Comparison of ENCODE assay signal across 8 cellular contexts in the genomic region with DNA sequence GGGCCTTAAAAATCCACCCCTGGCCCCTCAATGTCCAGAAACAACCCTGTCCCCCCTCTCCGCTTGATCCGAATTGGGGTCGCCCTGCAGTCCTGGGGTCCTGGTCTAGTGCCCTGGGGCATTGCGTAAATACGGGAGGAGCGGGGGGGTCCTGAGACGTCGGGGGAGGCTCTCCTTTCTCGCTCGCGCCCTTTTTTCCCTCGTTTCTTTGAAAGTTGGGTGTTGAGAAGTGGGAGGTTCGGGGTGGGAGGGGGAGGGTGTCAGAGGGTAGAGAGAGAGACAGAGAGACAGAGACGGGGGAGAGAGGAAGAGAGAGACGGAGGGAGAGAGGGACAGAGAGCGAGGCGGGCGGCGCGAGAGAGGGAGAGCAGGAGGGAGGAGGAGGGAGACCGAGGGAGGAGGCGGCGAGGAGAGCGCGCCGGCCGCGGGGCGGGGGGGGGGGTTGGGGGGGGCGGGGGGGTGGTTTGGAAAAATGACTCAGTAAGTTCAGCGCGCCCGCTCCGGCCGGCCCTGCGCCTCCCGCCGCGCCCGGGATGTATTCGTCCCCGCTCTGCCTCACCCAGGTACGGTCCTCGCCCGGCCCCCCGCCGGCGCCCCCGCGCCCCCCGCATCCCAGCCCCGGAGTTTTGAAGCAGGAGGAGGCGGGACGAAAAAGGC. TPM values are rescaled to one million over a fixed set of nuclear protein-coding genes. Genes with fewer than 3 reads are reported as not detected.
DNase-seq lines count a peak whose midpoint lies in the region; ATAC-seq and TF ChIP-seq lines count a peak whose summit lies in the region.

TSS of gene NFIC (plus strand) at position 480 of the 657 bp plus-strand sequence. CDS start at position 534, 54 bp downstream.

- peaks cover 27% of the 10 kb centered on the region for H3F3A ChIP-seq in GM23248 (ENCODE audit: insufficient read depth)

- peak; percentile 70 for DNase-seq in AG09319 (ENCODE audit: extremely low read depth, low read depth)
- peak; percentile 92 for DNase-seq in GM23248
- DNase-seq in Peyer's patch: peak; percentile 25 to 76 (median 72)
- DNase-seq in adipocyte (ENCODE audit: low read depth): peak; percentile 87
- peak; percentile 87 for DNase-seq in cardiac septum (ENCODE audit: low spot score)
- DNase-seq in osteocyte (ENCODE audit: extremely low spot score, unreplicated experiment): peak; percentile 87
- DNase-seq in NCI-H1092 (lab: John Stamatoyannopoulos, UW): no peak

- H3K27ac ChIP-seq in GM23248 (peak within 1 kb of the TSS; percentile 82), Peyer's patch (peak within 1 kb of the TSS; percentile 84 to 96 (median 94))

- no peak for ATAC-seq in HG02981 (IDR thresholded peaks at IDR 0.05; ENCODE audit: unreplicated experiment)

- peaks cover 91% of the 10 kb centered on the region for H3K79me2 ChIP-seq in GM23248 (ENCODE audit: insufficient read depth)

- 0 to 1% methylated on average over 4 to 46 of the region's 54 CpGs for WGBS in GM23248 (ENCODE audit: low coverage in 1 of 2, low lambda C conversion rate in 2 of 2, missing lambda C conversion rate in 2 of 2), 2 experiments

- no peaks in the 10 kb centered on the region for H4K20me1 ChIP-seq in GM23248 (ENCODE audit: insufficient read depth)

- H3K9me2 ChIP-seq in GM23248 (ENCODE audit: insufficient read depth): no peaks in the 10 kb centered on the region

- peak within 1 kb of the TSS; percentile 91 for H3K4me3 ChIP-seq in GM23248
- peak within 1 kb of the TSS; percentile 58 to 92 (median 69) for H3K4me3 ChIP-seq in Peyer's patch
- H3K4me3 ChIP-seq in adipocyte (ENCODE audit: low read length): peak within 1 kb of the TSS; percentile 93

- peaks cover 25% of the 10 kb centered on the region for H3K4me1 ChIP-seq in GM23248 (ENCODE audit: insufficient read depth)
- H3K4me1 ChIP-seq in Peyer's patch: peaks cover 0 to 54% (median 14%) of the 10 kb centered on the region in 4 donors
- peaks cover 52% of the 10 kb centered on the region for H3K4me1 ChIP-seq in adipocyte (ENCODE audit: control insufficient read depth, insufficient read depth, low read length)

- peak within 1 kb of the TSS; percentile 77 for H2AFZ ChIP-seq in GM23248

- H3K4me2 ChIP-seq in GM23248 (ENCODE audit: unreplicated experiment): peak within 1 kb of the TSS; percentile 99

- H3K36me3 ChIP-seq in GM23248 (ENCODE audit: low read depth): no peaks in the 10 kb centered on the region
- no peaks in the 10 kb centered on the region for H3K36me3 ChIP-seq in Peyer's patch
- no peaks in the 10 kb centered on the region for H3K36me3 ChIP-seq in adipocyte (ENCODE audit: control insufficient read depth, insufficient read depth, low read length, severe bottlenecking)

- no peaks in the 10 kb centered on the region for H3K27me3 Mint-ChIP-seq in osteocyte (ENCODE audit: unreplicated experiment)

- TF ChIP-seq CTCF in AG09319 (IDR thresholded peaks at IDR 0.05; ENCODE audit: low read depth, low read length) (no peak), Peyer's patch (IDR thresholded peaks at IDR 0.05) (no peak), osteocyte (IDR thresholded peaks at IDR 0.05) (no peak)

- H3K27me3 ChIP-seq in GM23248 (replicated peaks; ENCODE audit: insufficient read depth) (no peaks in the 10 kb centered on the region), Peyer's patch (no peaks in the 10 kb centered on the region), adipocyte (replicated peaks; ENCODE audit: control insufficient read depth, insufficient read depth, low read length) (no peaks in the 10 kb centered on the region)

- no peaks in the 10 kb centered on the region for H3K36me3 Mint-ChIP-seq in osteocyte (ENCODE audit: unreplicated experiment)

- in situ Hi-C loops in GM23248 (cut with MboI): no loop called here

- H3K4me1 Mint-ChIP-seq in osteocyte (ENCODE audit: unreplicated experiment): peaks cover 45% of the 10 kb centered on the region

- H3K9me3 ChIP-seq in GM23248 (ENCODE audit: low read depth) (no peaks in the 10 kb centered on the region), Peyer's patch (no peaks in the 10 kb centered on the region), adipocyte (ENCODE audit: control insufficient read depth, low read length) (no peaks in the 10 kb centered on the region)

- H3K9ac ChIP-seq in GM23248: peak within 1 kb of the TSS; percentile 95
- H3K9ac ChIP-seq in adipocyte (ENCODE audit: low read length): peak within 1 kb of the TSS; percentile 99

- peak within 1 kb of the TSS; percentile 80 for H3K4me3 Mint-ChIP-seq in osteocyte (ENCODE audit: unreplicated experiment)

- intact Hi-C loops in cardiac septum (cut with DNase I): no loop called here

- no peak for TF ChIP-seq POLR2A in Peyer's patch (IDR thresholded peaks at IDR 0.05)

- H3K27ac Mint-ChIP-seq in osteocyte (ENCODE audit: unreplicated experiment): peak within 1 kb of the TSS; percentile 60

- H3K9me3 Mint-ChIP-seq in osteocyte (ENCODE audit: unreplicated experiment): no peaks in the 10 kb centered on the region

RNA-seq across cellular contexts. Expression of gene NFIC, which starts in this region (rescaled TPM):
- 50.4 and 51.9 TPM in 2 replicates for total RNA-seq in GM23248 (2014; rRNA removed; shearing (Covaris generic))
- polyA plus RNA-seq in GM23248 (2016; fragmentation: Nextera tagmentation; extraction: Ambion mirVana): 106 and 108 TPM in 2 replicates
- total RNA-seq in Peyer's patch (100 to 1,000 TPM in 1 of 4 donors, 10 to 100 TPM in 3; 34.7 to 191 (median 64.9) TPM), cardiac septum (178 TPM), osteocyte (61.4 and 63.8 TPM in 2 replicates)
